ENCODE assay signal across 7 cellular contexts in the genomic region with DNA sequence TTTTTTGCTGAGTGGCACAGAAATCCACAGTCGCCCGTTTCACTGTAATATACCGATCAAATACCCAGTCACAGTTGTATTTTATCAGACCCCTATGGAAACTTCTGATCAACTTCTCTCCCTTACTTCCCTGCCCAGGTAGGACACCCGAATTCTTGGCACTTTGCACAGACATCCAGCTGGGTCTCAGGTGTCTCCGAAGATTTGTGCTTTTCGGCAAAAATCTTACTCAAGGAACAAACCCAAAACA. TPM values are rescaled to one million over a fixed set of nuclear protein-coding genes. Genes with fewer than 3 reads are reported as not detected.
DNase-seq lines count a peak whose midpoint lies in the region; ATAC-seq lines count a peak whose summit lies in the region.

No MANE protein-coding gene starts in this region.

- H3K9ac ChIP-seq in iPS-18a (ENCODE audit: low read length), result peak overlapping the region; percentile 73

- ATAC-seq in activated CD8-positive, alpha-beta T cell treated with anti-CD3 and anti-CD28 coated beads, Interleukin-2, amount 10 ng/mL, durations not matched to agents 7 days and 5 days, result no peak
- ATAC-seq in stimulated activated effector memory CD8-positive, alpha-beta T cell treated with anti-CD3 and anti-CD28 coated beads, Interleukin-12 subunit alpha, Interleukin-12 subunit beta, amount 100 ng/mL, for 72 hours, result no peak

- DNase-seq in HT-29 (ENCODE audit: low spot score), result peak; percentile 50
- no peak for DNase-seq in activated CD8-positive, alpha-beta T cell treated with anti-CD3 and anti-CD28 coated beads, Interleukin-2, amount 10 ng/mL, durations not matched to agents 7 days and 5 days
- DNase-seq in stimulated activated effector memory CD8-positive, alpha-beta T cell treated with anti-CD3 and anti-CD28 coated beads, Interleukin-12 subunit alpha, Interleukin-12 subunit beta, amount 100 ng/mL, for 72 hours (ENCODE audit: low spot score in 2 of 2), result no peak
- no peak for DNase-seq in CD1c-positive myeloid dendritic cell (ENCODE audit: extremely low spot score)
- DNase-seq in stimulated activated naive CD4-positive, alpha-beta T cell (lab: John Stamatoyannopoulos, UW), result no peak
- no peak for DNase-seq in occipital lobe (lab: John Stamatoyannopoulos, UW)

- peaks cover 4% of the 10 kb centered on the region for H3K36me3 Mint-ChIP-seq in activated CD8-positive, alpha-beta T cell treated with anti-CD3 and anti-CD28 coated beads, Interleukin-2, amount 10 ng/mL, durations not matched to agents 7 days and 5 days (ENCODE audit: low read depth)
- peaks cover 6% of the 10 kb centered on the region for H3K36me3 Mint-ChIP-seq in stimulated activated effector memory CD8-positive, alpha-beta T cell treated with anti-CD3 and anti-CD28 coated beads, Interleukin-12 subunit alpha, Interleukin-12 subunit beta, amount 100 ng/mL, for 72 hours

- no peaks in the 10 kb centered on the region for H3K27me3 Mint-ChIP-seq in activated CD8-positive, alpha-beta T cell treated with anti-CD3 and anti-CD28 coated beads, Interleukin-2, amount 10 ng/mL, durations not matched to agents 7 days and 5 days (ENCODE audit: low read depth)

- no peaks in the 10 kb centered on the region for H3K36me3 ChIP-seq in iPS-18a (ENCODE audit: control insufficient read depth, low read depth, low read length)

- H3K4me3 ChIP-seq in iPS-18a (ENCODE audit: low read length), result peak overlapping the region; percentile 63

- no peaks in the 10 kb centered on the region for H3K4me1 ChIP-seq in iPS-18a (ENCODE audit: control insufficient read depth, low read depth, low read length)

- H3K27ac Mint-ChIP-seq in activated CD8-positive, alpha-beta T cell treated with anti-CD3 and anti-CD28 coated beads, Interleukin-2, amount 10 ng/mL, durations not matched to agents 7 days and 5 days, result peak overlapping the region; percentile 81
- H3K27ac Mint-ChIP-seq in stimulated activated effector memory CD8-positive, alpha-beta T cell treated with anti-CD3 and anti-CD28 coated beads, Interleukin-12 subunit alpha, Interleukin-12 subunit beta, amount 100 ng/mL, for 72 hours, result peak overlapping the region; percentile 91

- H3K4me1 Mint-ChIP-seq in activated CD8-positive, alpha-beta T cell treated with anti-CD3 and anti-CD28 coated beads, Interleukin-2, amount 10 ng/mL, durations not matched to agents 7 days and 5 days (ENCODE audit: low read depth), result peaks cover 48% of the 10 kb centered on the region
- peaks cover 49% of the 10 kb centered on the region for H3K4me1 Mint-ChIP-seq in stimulated activated effector memory CD8-positive, alpha-beta T cell treated with anti-CD3 and anti-CD28 coated beads, Interleukin-12 subunit alpha, Interleukin-12 subunit beta, amount 100 ng/mL, for 72 hours

- H3K27me3 ChIP-seq in iPS-18a (ENCODE audit: control insufficient read depth, insufficient read depth, low read length), result no peaks in the 10 kb centered on the region

- no peaks in the 10 kb centered on the region for H3K9me3 Mint-ChIP-seq in activated CD8-positive, alpha-beta T cell treated with anti-CD3 and anti-CD28 coated beads, Interleukin-2, amount 10 ng/mL, durations not matched to agents 7 days and 5 days (ENCODE audit: insufficient read depth)
- no peaks in the 10 kb centered on the region for H3K9me3 Mint-ChIP-seq in stimulated activated effector memory CD8-positive, alpha-beta T cell treated with anti-CD3 and anti-CD28 coated beads, Interleukin-12 subunit alpha, Interleukin-12 subunit beta, amount 100 ng/mL, for 72 hours

- CTCF ChIA-PET in activated CD8-positive, alpha-beta T cell treated with anti-CD3 and anti-CD28 coated beads, Interleukin-2, amount 10 ng/mL, durations not matched to agents 7 days and 5 days (lab: Charles Lee), result interaction anchor here (0.7 to 3.6 kb wide), 9 partner anchors 10 to 102 kb away, joined by 3 to 26 read pairs (median 4); no protein-coding TSS in a partner anchor

- no peak overlapping the region for H3K27ac ChIP-seq in iPS-18a (ENCODE audit: low read length)

- no peaks in the 10 kb centered on the region for H3K9me3 ChIP-seq in iPS-18a (ENCODE audit: control insufficient read depth, low read depth, low read length)

- H3K4me3 Mint-ChIP-seq in activated CD8-positive, alpha-beta T cell treated with anti-CD3 and anti-CD28 coated beads, Interleukin-2, amount 10 ng/mL, durations not matched to agents 7 days and 5 days, result peak overlapping the region; percentile 91
- peak overlapping the region; percentile 89 for H3K4me3 Mint-ChIP-seq in stimulated activated effector memory CD8-positive, alpha-beta T cell treated with anti-CD3 and anti-CD28 coated beads, Interleukin-12 subunit alpha, Interleukin-12 subunit beta, amount 100 ng/mL, for 72 hours

- POLR2A ChIA-PET in activated CD8-positive, alpha-beta T cell treated with anti-CD3 and anti-CD28 coated beads, Interleukin-2, amount 10 ng/mL, durations not matched to agents 7 days and 5 days (lab: Charles Lee), result no interaction called here

RNA-seq across cellular contexts. Expression of a gene that starts 0.6 kb away (rescaled TPM):
- 11.9 and 13.8 TPM in 2 replicates for total RNA-seq in HT-29 (2014; rRNA removed; shearing (Covaris generic))
- 10 to 100 TPM; 10.9 to 12.1 TPM for total RNA-seq in activated CD8-positive, alpha-beta T cell treated with anti-CD3 and anti-CD28 coated beads, Interleukin-2, amount 10 ng/mL, durations not matched to agents 7 days and 5 days
- 2.5 TPM for total RNA-seq in occipital lobe
